In the genomic region with DNA sequence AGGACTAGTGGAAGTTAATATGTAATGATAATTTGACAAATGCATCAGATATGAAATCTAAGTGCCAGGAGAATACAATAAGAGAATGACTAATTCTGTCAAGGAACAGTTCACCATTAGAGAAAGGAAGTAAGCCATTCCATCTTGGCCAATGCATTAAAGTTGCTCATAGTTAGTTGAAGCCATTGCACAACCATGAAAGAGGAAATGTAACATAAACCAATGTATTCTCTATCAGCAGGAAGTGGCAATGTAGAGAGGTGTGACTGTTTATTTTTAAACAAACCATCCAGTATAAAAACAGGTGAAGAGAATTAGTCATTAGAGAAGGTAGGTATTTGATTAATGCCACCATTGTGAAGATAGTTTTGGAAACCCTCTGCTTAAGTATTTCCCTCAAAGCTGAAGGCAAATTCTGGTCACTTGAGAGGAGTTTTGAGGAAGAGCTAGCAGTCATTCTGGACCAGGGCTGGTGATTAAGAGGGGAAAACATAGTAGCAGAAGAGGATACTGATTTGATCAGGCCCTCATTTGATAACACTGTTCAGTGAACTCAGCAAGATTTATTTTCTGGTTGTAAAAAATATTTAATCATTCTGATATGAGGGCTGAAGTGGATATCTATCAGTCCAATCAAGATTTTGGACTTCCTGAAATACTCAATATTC, we compare ENCODE assay signal across 8 cellular contexts. TPM values are rescaled to one million over a fixed set of nuclear protein-coding genes. Genes with fewer than 3 reads are reported as not detected.
DNase-seq lines count a peak whose midpoint lies in the region; ATAC-seq and TF ChIP-seq lines count a peak whose summit lies in the region.

No MANE protein-coding gene starts in this region.

- in situ Hi-C loops in GM23248 (cut with MboI): no loop called here
- in situ Hi-C loops in GM13977 (cut with MboI; ENCODE audit: low pct_unique_long_range_greater_than_20kb, low sequenced_read_pairs, unreplicated experiment): no loop called here

- no peaks in the 10 kb centered on the region for H3K36me3 ChIP-seq in BLaER1
- no peaks in the 10 kb centered on the region for H3K36me3 ChIP-seq in GM23248 (ENCODE audit: low read depth)

- H3K4me1 ChIP-seq in BLaER1: peaks cover 29% of the 10 kb centered on the region
- peaks cover 37% of the 10 kb centered on the region for H3K4me1 ChIP-seq in GM23248 (ENCODE audit: insufficient read depth)

- no peaks in the 10 kb centered on the region for H3K9me3 ChIP-seq in BLaER1
- no peaks in the 10 kb centered on the region for H3K9me3 ChIP-seq in GM23248 (ENCODE audit: low read depth)

- DNase-seq in GM23248 (peak; percentile 92), SIG-M5 treated with dmso at 0.1 percent for 504 hours (lab: John Stamatoyannopoulos, UW; ENCODE audit: unreplicated experiment) (peak; percentile 88), foreskin fibroblast (peak; percentile 75 to 88), NCI-H2171 (lab: John Stamatoyannopoulos, UW) (no peak), GM13977 (ENCODE audit: low spot score) (no peak), foreskin melanocyte (no peak)

- H3K27ac ChIP-seq in BLaER1: no peak overlapping the region
- peak overlapping the region; percentile 57 for H3K27ac ChIP-seq in GM23248

- H3K27me3 ChIP-seq in BLaER1 (no peaks in the 10 kb centered on the region), GM23248 (replicated peaks; ENCODE audit: insufficient read depth) (no peaks in the 10 kb centered on the region)

- TF ChIP-seq CTCF in foreskin fibroblast (IDR thresholded peaks at IDR 0.05; ENCODE audit: low read depth, low read length) (no peak), GM13977 (IDR thresholded peaks at IDR 0.05; ENCODE audit: extremely low read depth, insufficient read depth, missing control alignments) (no peak)

- H3K4me3 ChIP-seq in BLaER1: no peak overlapping the region
- H3K4me3 ChIP-seq in GM23248: peak overlapping the region; percentile 28; the same call in 1 of the 2 replicates
- H3K4me3 ChIP-seq in foreskin fibroblast (ENCODE audit: low read depth in 1 of 2, low read length in 2 of 2): no peak overlapping the region

- no peaks in the 10 kb centered on the region for H4K20me1 ChIP-seq in BLaER1
- no peaks in the 10 kb centered on the region for H4K20me1 ChIP-seq in GM23248 (ENCODE audit: insufficient read depth)

- peaks cover 5% of the 10 kb centered on the region; the same call in 1 of the 2 replicates for H3K79me2 ChIP-seq in GM23248 (ENCODE audit: insufficient read depth)

- ATAC-seq in GM19328 (IDR thresholded peaks at IDR 0.05; ENCODE audit: unreplicated experiment): no peak

- peaks cover 42% of the 10 kb centered on the region for H3F3A ChIP-seq in GM23248 (ENCODE audit: insufficient read depth)

- H3K9me2 ChIP-seq in GM23248 (ENCODE audit: insufficient read depth): no peaks in the 10 kb centered on the region

- H3K9ac ChIP-seq in BLaER1 (no peak overlapping the region), GM23248 (no peak overlapping the region)

- no peak overlapping the region for H2AFZ ChIP-seq in GM23248

- H3K4me2 ChIP-seq in BLaER1: peak overlapping the region; percentile 30; the same call in 1 of the 2 replicates
- peak overlapping the region; percentile 72 for H3K4me2 ChIP-seq in GM23248 (ENCODE audit: unreplicated experiment)

RNA-seq across cellular contexts. Expression of a gene that starts 10.8 kb away (rescaled TPM):
- total RNA-seq in GM23248 (2014; rRNA removed; shearing (Covaris generic)): 4,470 and 4,692 TPM in 2 replicates
- polyA plus RNA-seq in GM23248 (2016; fragmentation: Nextera tagmentation; extraction: Ambion mirVana): 6,052 and 6,251 TPM in 2 replicates

Comparison
In these comparisons a context has a peak if more than half of its experiments do, and no peak if none do; other contexts are left out.
1. DNase-seq: peak in GM23248 (single experiment), SIG-M5 treated with dmso at 0.1 percent for 504 hours (single experiment) and foreskin fibroblast (2 of 2); none in NCI-H2171 (single experiment), GM13977 (single experiment) and foreskin melanocyte (single experiment).